Comparison of ENCODE assay signal across 8 cellular contexts in the genomic region with DNA sequence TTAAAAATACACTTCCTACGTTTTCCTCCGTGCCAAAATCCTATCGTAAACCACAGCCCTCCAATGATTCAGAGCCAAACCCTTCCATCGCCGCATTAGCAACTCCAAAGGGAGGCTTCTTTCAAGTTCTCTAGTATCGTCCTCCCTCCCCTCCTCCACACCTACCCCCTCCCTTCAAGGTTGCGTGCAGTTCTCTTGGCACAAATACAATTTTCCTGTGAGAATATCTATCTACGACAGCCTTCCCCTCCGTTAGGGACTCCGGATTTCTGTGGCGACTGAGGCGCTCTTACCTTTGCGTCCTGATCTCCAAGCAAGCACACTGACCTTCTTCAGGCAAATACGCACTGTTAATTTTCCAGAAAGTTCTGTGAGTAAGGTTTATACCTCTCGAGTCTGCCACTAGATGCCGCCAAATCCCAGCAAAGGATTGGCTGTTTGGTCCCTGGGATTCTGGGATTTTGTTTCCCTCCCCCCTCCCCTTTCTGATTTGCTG. TPM values are rescaled to one million over a fixed set of nuclear protein-coding genes. Genes with fewer than 3 reads are reported as not detected.
A peak's percentile ranks its signal among the peaks of the same experiment; 100 is the strongest.
DNase-seq lines count a peak whose midpoint lies in the region; ATAC-seq and TF ChIP-seq lines count a peak whose summit lies in the region.

No MANE protein-coding gene starts in this region.

- peaks cover 8% of the 10 kb centered on the region for H3K4me1 ChIP-seq in HAP-1
- no peaks in the 10 kb centered on the region for H3K4me1 ChIP-seq in lung (ENCODE audit: control insufficient read depth in 2 of 2, insufficient read depth in 2 of 2, low read length in 2 of 2)

- in situ Hi-C loops in HAP-1 (cut with MboI; ENCODE audit: low sequenced_read_pairs), result loop anchor here (5.0 kb wide), 1 partner anchor 135 kb away; no protein-coding TSS in a partner anchor

- H3K9me3 ChIP-seq in HAP-1 (no peaks in the 10 kb centered on the region), lung (ENCODE audit: control insufficient read depth in 2 of 2, insufficient read depth in 1 of 2, low read length in 1 of 2) (peaks cover 0 to 2% of the 10 kb centered on the region in 2 donors)

- peak overlapping the region; percentile 96 to 97 for H3K27ac ChIP-seq in lung (ENCODE audit: low read depth in 1 of 2, low read length in 1 of 2)

- no peak for ATAC-seq in lung (ENCODE audit: insufficient read depth, low FRiP score)
- ATAC-seq in GM18909 (IDR thresholded peaks at IDR 0.05; ENCODE audit: poor library complexity, unreplicated experiment), result no peak

- TF ChIP-seq CTCF in AG09319 (IDR thresholded peaks at IDR 0.05; ENCODE audit: low read depth, low read length) (peak; percentile 63), lung (IDR thresholded peaks at IDR 0.05; ENCODE audit: control extremely low read depth, extremely low read depth) (peak; percentile 15)

- DNase-seq in AG09319 (ENCODE audit: extremely low read depth, low read depth) (peak; percentile 44), HAP-1 (ENCODE audit: low spot score in 2 of 2) (peak; percentile 77 to 88), NCI-H510A (lab: John Stamatoyannopoulos, UW) (peak; percentile 51), lung (ENCODE audit: low spot score) (peak; percentile 66)
- peak; percentile 26 to 34 for DNase-seq in activated CD4-positive, alpha-beta T cell treated with anti-CD3 and anti-CD28 coated beads, Interleukin-2, amount 50 U/mL, for 4 hours
- DNase-seq in effector CD8-positive, alpha-beta T cell (lab: John Stamatoyannopoulos, UW), result peak; percentile 13
- peak; percentile 14 to 23 (median 22) for DNase-seq in stimulated activated CD4-positive, alpha-beta T cell treated with anti-CD3 and anti-CD28 coated beads, TNF-alpha, amount 100 ng/mL, for 24 hours (ENCODE audit: low read depth in 3 of 3)

- H3K4me3 ChIP-seq in HAP-1 (peak overlapping the region; percentile 84), lung (peak overlapping the region; percentile 66)

- H3K36me3 ChIP-seq in HAP-1 (replicated peaks), result peaks cover 29% of the 10 kb centered on the region
- H3K36me3 ChIP-seq in lung (ENCODE audit: control insufficient read depth in 2 of 2, insufficient read depth in 2 of 2, low read length in 2 of 2), result peaks cover 0 to 5% of the 10 kb centered on the region in 2 donors

- no peaks in the 10 kb centered on the region for H3K27me3 ChIP-seq in HAP-1 (ENCODE audit: low read depth)
- H3K27me3 ChIP-seq in lung (ENCODE audit: control insufficient read depth, insufficient read depth), result no peaks in the 10 kb centered on the region

- WGBS in lung, 2 donors, result 1 to 22% methylated on average over 16 of the region's 16 CpGs

RNA-seq across cellular contexts. Expression of a gene that starts 1.2 kb away (rescaled TPM):
- total RNA-seq in lung, result 100 to 1,000 TPM; 236 to 264 TPM
- 100 to 1,000 TPM; 180 to 321 TPM for polyA plus RNA-seq in lung

RNA-seq across cellular contexts. Expression of a gene that starts 23.0 kb away (rescaled TPM):
- under 1 TPM in 1 of 2 donors, not detected in 1; 0.65 TPM for total RNA-seq in lung
- under 1 TPM in 1 of 2 donors, not detected in 1; 0.30 TPM for polyA plus RNA-seq in lung

RNA-seq across cellular contexts. Expression of a gene that starts 59.0 kb away (rescaled TPM):
- 10 to 100 TPM; 28.9 to 33.4 TPM for total RNA-seq in lung
- polyA plus RNA-seq in lung, result 10 to 100 TPM; 23.8 to 27.6 TPM

Comparison
In these comparisons a context has a peak if more than half of its experiments do, and no peak if none do; other contexts are left out.
1. DNase-seq: peak in every context shown above with its lines; median percentile 82 in HAP-1; 66 in lung; 51 in NCI-H510A; 44 in AG09319; 30 in activated CD4-positive, alpha-beta T cell treated with anti-CD3 and anti-CD28 coated beads, Interleukin-2, amount 50 U/mL, for 4 hours; 22 in stimulated activated CD4-positive, alpha-beta T cell treated with anti-CD3 and anti-CD28 coated beads, TNF-alpha, amount 100 ng/mL, for 24 hours; 13 in effector CD8-positive, alpha-beta T cell.